Comparison of ENCODE assay signal across 18 cellular contexts in genomic region chr22:30855266-30855665, GRCh38.
"Had no signal": no experiment of that assay in that cellular context is flagged by ENCODE, and none has a peak within 500 bp of the region (broad histone marks: within the 10 kb centered on the region; RNA-seq: fewer than 3 reads in every experiment).

No MANE protein-coding gene starts in this region.

- H3K4me1 ChIP-seq: foreskin keratinocyte, vagina had no signal

- H3K36me3 ChIP-seq: vagina had no signal

- ATAC-seq: foreskin keratinocyte; left colon; naive thymus-derived CD4-positive, alpha-beta T cell; sciatic nerve; stimulated activated naive B cell treated with anti-CD40 and anti-IgM and Interleukin-4, amounts not matched to agents 10 μg/mL and 1 μg/mL and 100 μg/mL, for 72 hours; stimulated activated naive CD8-positive, alpha-beta T cell treated with anti-CD3 and anti-CD28 coated beads, Interleukin-15, amount 100 ng/mL, for 72 hours had no signal

- H3K27me3 ChIP-seq: foreskin keratinocyte, hepatocyte, vagina had no signal

- H3K9me3 Mint-ChIP-seq: endodermal cell had no signal

- DNase-seq: effector CD4-positive, alpha-beta T cell; endodermal cell; erythroblast; foreskin keratinocyte; left colon; mesendoderm; naive thymus-derived CD4-positive, alpha-beta T cell; nephron progenitor cell; stimulated activated CD4-positive, alpha-beta T cell treated with anti-CD3 and anti-CD28 coated beads, Interleukin-4, amount 100 ng/mL, for 4 hours; stimulated activated naive B cell treated with anti-CD40 and anti-IgM and Interleukin-4, amounts not matched to agents 10 μg/mL and 1 μg/mL and 100 μg/mL, for 72 hours; substantia nigra; trophoblast cell had no signal

- H3K27me3 Mint-ChIP-seq: stimulated activated naive CD8-positive, alpha-beta T cell treated with anti-CD3 and anti-CD28 coated beads, Interleukin-15, amount 100 ng/mL, for 72 hours had no signal

- H3K4me1 Mint-ChIP-seq: naive thymus-derived CD4-positive, alpha-beta T cell; nephron progenitor cell; stimulated activated naive B cell treated with anti-CD40 and anti-IgM and Interleukin-4, amounts not matched to agents 10 μg/mL and 1 μg/mL and 100 μg/mL, for 72 hours; stimulated activated naive CD8-positive, alpha-beta T cell treated with anti-CD3 and anti-CD28 coated beads, Interleukin-15, amount 100 ng/mL, for 72 hours had no signal

- H3K36me3 Mint-ChIP-seq: stimulated activated naive B cell treated with anti-CD40 and anti-IgM and Interleukin-4, amounts not matched to agents 10 μg/mL and 1 μg/mL and 100 μg/mL, for 72 hours had no signal

- H3K27ac Mint-ChIP-seq: endodermal cell; naive thymus-derived CD4-positive, alpha-beta T cell; nephron progenitor cell; stimulated activated naive B cell treated with anti-CD40 and anti-IgM and Interleukin-4, amounts not matched to agents 10 μg/mL and 1 μg/mL and 100 μg/mL, for 72 hours; stimulated activated naive CD8-positive, alpha-beta T cell treated with anti-CD3 and anti-CD28 coated beads, Interleukin-15, amount 100 ng/mL, for 72 hours had no signal

- H3K9me3 ChIP-seq: vagina had no signal

- H3K4me3 Mint-ChIP-seq: endodermal cell; naive thymus-derived CD4-positive, alpha-beta T cell; nephron progenitor cell; stimulated activated naive B cell treated with anti-CD40 and anti-IgM and Interleukin-4, amounts not matched to agents 10 μg/mL and 1 μg/mL and 100 μg/mL, for 72 hours; stimulated activated naive CD8-positive, alpha-beta T cell treated with anti-CD3 and anti-CD28 coated beads, Interleukin-15, amount 100 ng/mL, for 72 hours had no signal

- H3K4me3 ChIP-seq: coronary artery, hepatocyte, skin epidermis, vagina had no signal

- H3K27ac ChIP-seq: coronary artery, foreskin keratinocyte, hepatocyte, skin epidermis, vagina had no signal
